Comparison of ENCODE assay signal across 1 cellular context in the genomic region with DNA sequence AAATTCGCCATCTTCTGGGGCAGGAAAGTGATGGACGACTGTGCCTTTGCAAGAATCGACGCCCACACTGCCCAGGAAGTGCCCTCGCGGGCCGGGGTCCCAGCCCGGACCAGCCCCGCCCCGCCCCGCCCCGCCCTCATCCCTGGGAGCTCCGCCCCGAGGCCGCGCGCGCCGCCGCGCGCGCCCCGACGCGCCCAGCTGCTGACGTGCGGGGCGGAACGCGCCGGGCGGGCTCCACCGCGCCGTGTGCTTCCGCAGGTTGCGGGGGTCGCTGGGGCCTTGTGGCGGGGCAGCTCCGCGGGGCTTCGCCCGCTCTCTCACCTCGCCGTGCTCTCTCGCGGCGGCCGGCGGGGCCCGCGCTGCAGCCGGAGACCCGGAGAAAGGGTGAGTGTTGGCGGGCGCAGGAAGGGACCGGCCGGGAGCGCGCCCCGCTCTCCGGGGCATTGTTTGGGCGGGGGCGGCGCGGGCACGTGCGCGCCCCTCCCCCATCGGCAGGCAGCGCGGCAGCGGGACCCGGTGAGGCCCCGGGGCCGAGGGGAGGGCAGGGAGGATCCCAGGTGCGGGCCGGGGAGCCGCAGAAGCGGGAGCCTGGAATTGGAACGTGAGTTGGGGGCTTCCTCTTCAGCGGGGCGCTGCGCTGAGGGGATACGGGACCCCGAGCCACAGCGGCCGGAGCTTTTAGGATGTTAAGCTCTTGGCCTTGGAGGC.
TF ChIP-seq lines count a peak whose summit lies in the region.

A gene (plus strand): TSS at position 188 of the 708 bp plus-strand sequence. CDS start 17,366 bp downstream, outside the sequence.

TF ChIP-seq in K562, 482 proteins besides CTCF, POLR2A, EP300 and RAD21 (continued from another document and continues in another):
- TF ChIP-seq, protein P1, sequence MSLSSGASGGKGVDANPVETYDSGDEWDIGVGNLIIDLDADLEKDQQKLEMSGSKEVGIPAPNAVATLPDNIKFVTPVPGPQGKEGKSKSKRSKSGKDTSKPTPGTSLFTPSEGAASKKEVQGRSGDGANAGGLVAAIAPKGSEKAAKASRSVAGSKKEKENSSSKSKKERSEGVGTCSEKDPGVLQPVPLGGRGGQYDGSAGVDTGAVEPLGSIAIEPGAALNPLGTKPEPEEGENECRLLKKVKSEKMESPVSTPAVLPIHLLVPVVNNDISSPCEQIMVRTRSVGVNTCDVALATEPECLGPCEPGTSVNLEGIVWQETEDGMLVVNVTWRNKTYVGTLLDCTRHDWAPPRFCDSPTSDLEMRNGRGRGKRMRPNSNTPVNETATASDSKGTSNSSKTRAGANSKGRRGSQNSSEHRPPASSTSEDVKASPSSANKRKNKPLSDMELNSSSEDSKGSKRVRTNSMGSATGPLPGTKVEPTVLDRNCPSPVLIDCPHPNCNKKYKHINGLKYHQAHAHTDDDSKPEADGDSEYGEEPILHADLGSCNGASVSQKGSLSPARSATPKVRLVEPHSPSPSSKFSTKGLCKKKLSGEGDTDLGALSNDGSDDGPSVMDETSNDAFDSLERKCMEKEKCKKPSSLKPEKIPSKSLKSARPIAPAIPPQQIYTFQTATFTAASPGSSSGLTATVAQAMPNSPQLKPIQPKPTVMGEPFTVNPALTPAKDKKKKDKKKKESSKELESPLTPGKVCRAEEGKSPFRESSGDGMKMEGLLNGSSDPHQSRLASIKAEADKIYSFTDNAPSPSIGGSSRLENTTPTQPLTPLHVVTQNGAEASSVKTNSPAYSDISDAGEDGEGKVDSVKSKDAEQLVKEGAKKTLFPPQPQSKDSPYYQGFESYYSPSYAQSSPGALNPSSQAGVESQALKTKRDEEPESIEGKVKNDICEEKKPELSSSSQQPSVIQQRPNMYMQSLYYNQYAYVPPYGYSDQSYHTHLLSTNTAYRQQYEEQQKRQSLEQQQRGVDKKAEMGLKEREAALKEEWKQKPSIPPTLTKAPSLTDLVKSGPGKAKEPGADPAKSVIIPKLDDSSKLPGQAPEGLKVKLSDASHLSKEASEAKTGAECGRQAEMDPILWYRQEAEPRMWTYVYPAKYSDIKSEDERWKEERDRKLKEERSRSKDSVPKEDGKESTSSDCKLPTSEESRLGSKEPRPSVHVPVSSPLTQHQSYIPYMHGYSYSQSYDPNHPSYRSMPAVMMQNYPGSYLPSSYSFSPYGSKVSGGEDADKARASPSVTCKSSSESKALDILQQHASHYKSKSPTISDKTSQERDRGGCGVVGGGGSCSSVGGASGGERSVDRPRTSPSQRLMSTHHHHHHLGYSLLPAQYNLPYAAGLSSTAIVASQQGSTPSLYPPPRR (CRISPR knock-in tag; IDR thresholded peaks at IDR 0.05; ENCODE audit: borderline replicate concordance), result no peak
- no peak for TF ChIP-seq NFRKB (IDR thresholded peaks at IDR 0.05; ENCODE audit: low read depth)
- TF ChIP-seq ZNF140 (CRISPR knock-in tag; IDR thresholded peaks at IDR 0.05), result no peak
- TF ChIP-seq NELFE (IDR thresholded peaks at IDR 0.05; ENCODE audit: insufficient read depth, insufficient read length), result no peak
- TF ChIP-seq JUNB (CRISPR knock-in tag; conservative IDR thresholded peaks at IDR 0.05), result no peak
- no peak for TF ChIP-seq POLR3G (IDR thresholded peaks at IDR 0.05; ENCODE audit: extremely low read depth, insufficient read length, insufficient replicate concordance)
- peak; percentile 23 for TF ChIP-seq SMAD1 (IDR thresholded peaks at IDR 0.05; ENCODE audit: low read depth, low read length, partially characterized antibody)
- TF ChIP-seq MYNN (IDR thresholded peaks at IDR 0.05), result no peak
- no peak for TF ChIP-seq MYNN (CRISPR knock-in tag; IDR thresholded peaks at IDR 0.05)
- TF ChIP-seq, protein P2, sequence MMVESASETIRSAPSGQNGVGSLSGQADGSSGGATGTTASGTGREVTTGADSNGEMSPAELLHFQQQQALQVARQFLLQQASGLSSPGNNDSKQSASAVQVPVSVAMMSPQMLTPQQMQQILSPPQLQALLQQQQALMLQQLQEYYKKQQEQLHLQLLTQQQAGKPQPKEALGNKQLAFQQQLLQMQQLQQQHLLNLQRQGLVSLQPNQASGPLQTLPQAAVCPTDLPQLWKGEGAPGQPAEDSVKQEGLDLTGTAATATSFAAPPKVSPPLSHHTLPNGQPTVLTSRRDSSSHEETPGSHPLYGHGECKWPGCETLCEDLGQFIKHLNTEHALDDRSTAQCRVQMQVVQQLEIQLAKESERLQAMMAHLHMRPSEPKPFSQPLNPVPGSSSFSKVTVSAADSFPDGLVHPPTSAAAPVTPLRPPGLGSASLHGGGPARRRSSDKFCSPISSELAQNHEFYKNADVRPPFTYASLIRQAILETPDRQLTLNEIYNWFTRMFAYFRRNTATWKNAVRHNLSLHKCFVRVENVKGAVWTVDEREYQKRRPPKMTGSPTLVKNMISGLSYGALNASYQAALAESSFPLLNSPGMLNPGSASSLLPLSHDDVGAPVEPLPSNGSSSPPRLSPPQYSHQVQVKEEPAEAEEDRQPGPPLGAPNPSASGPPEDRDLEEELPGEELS (CRISPR knock-in tag; IDR thresholded peaks at IDR 0.05; ENCODE audit: borderline replicate concordance), result 0 out of 2 replicates have a peak, but pooled peaks have one; percentile 37
- no peak for TF ChIP-seq ZNF224 (CRISPR knock-in tag; IDR thresholded peaks at IDR 0.05)
- no peak; the same call in 1 of the 2 replicates for TF ChIP-seq PML (IDR thresholded peaks at IDR 0.05; ENCODE audit: low read length)
- TF ChIP-seq, protein P3, sequence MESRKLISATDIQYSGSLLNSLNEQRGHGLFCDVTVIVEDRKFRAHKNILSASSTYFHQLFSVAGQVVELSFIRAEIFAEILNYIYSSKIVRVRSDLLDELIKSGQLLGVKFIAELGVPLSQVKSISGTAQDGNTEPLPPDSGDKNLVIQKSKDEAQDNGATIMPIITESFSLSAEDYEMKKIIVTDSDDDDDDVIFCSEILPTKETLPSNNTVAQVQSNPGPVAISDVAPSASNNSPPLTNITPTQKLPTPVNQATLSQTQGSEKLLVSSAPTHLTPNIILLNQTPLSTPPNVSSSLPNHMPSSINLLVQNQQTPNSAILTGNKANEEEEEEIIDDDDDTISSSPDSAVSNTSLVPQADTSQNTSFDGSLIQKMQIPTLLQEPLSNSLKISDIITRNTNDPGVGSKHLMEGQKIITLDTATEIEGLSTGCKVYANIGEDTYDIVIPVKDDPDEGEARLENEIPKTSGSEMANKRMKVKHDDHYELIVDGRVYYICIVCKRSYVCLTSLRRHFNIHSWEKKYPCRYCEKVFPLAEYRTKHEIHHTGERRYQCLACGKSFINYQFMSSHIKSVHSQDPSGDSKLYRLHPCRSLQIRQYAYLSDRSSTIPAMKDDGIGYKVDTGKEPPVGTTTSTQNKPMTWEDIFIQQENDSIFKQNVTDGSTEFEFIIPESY (CRISPR knock-in tag; IDR thresholded peaks at IDR 0.05), result peak; percentile 36; the same call in 1 of the 2 replicates
- TF ChIP-seq GABPB1 (CRISPR knock-in tag; IDR thresholded peaks at IDR 0.05), result no peak
- TF ChIP-seq BDP1 (IDR thresholded peaks at IDR 0.05; ENCODE audit: insufficient read depth, insufficient read length), result no peak
- TF ChIP-seq, protein P4, sequence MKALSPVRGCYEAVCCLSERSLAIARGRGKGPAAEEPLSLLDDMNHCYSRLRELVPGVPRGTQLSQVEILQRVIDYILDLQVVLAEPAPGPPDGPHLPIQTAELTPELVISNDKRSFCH (CRISPR knock-in tag; IDR thresholded peaks at IDR 0.05), result no peak
- TF ChIP-seq, protein P4 (tag; IDR thresholded peaks at IDR 0.05), result no peak
- TF ChIP-seq, protein P5, sequence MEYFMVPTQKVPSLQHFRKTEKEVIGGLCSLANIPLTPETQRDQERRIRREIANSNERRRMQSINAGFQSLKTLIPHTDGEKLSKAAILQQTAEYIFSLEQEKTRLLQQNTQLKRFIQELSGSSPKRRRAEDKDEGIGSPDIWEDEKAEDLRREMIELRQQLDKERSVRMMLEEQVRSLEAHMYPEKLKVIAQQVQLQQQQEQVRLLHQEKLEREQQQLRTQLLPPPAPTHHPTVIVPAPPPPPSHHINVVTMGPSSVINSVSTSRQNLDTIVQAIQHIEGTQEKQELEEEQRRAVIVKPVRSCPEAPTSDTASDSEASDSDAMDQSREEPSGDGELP (CRISPR knock-in tag; IDR thresholded peaks at IDR 0.05; ENCODE audit: borderline replicate concordance), result peak; percentile 28; the same call in 1 of the 2 replicates
- TF ChIP-seq CAMTA2 (CRISPR knock-in tag; conservative IDR thresholded peaks at IDR 0.05), result no peak
- TF ChIP-seq ADNP (tag; IDR thresholded peaks at IDR 0.05), result no peak
- no peak for TF ChIP-seq MED1 (CRISPR knock-in tag; IDR thresholded peaks at IDR 0.05; ENCODE audit: borderline replicate concordance)
- TF ChIP-seq NR4A1 (CRISPR knock-in tag; IDR thresholded peaks at IDR 0.05), result no peak
- TF ChIP-seq NR4A1 (tag; IDR thresholded peaks at IDR 0.05), result peak; percentile 38; the same call in 1 of the 2 replicates
- no peak for TF ChIP-seq ZNF41 (CRISPR knock-in tag; conservative IDR thresholded peaks at IDR 0.05)
- 0 out of 2 replicates have a peak, but pooled peaks have one; percentile 71 for TF ChIP-seq RB1 (IDR thresholded peaks at IDR 0.05; ENCODE audit: low read depth)
- TF ChIP-seq, protein P6, sequence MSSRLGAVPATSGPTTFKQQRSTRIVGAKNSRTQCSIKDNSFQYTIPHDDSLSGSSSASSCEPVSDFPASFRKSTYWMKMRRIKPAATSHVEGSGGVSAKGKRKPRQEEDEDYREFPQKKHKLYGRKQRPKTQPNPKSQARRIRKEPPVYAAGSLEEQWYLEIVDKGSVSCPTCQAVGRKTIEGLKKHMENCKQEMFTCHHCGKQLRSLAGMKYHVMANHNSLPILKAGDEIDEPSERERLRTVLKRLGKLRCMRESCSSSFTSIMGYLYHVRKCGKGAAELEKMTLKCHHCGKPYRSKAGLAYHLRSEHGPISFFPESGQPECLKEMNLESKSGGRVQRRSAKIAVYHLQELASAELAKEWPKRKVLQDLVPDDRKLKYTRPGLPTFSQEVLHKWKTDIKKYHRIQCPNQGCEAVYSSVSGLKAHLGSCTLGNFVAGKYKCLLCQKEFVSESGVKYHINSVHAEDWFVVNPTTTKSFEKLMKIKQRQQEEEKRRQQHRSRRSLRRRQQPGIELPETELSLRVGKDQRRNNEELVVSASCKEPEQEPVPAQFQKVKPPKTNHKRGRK (tag; IDR thresholded peaks at IDR 0.05), result no peak
- TF ChIP-seq, protein P7, sequence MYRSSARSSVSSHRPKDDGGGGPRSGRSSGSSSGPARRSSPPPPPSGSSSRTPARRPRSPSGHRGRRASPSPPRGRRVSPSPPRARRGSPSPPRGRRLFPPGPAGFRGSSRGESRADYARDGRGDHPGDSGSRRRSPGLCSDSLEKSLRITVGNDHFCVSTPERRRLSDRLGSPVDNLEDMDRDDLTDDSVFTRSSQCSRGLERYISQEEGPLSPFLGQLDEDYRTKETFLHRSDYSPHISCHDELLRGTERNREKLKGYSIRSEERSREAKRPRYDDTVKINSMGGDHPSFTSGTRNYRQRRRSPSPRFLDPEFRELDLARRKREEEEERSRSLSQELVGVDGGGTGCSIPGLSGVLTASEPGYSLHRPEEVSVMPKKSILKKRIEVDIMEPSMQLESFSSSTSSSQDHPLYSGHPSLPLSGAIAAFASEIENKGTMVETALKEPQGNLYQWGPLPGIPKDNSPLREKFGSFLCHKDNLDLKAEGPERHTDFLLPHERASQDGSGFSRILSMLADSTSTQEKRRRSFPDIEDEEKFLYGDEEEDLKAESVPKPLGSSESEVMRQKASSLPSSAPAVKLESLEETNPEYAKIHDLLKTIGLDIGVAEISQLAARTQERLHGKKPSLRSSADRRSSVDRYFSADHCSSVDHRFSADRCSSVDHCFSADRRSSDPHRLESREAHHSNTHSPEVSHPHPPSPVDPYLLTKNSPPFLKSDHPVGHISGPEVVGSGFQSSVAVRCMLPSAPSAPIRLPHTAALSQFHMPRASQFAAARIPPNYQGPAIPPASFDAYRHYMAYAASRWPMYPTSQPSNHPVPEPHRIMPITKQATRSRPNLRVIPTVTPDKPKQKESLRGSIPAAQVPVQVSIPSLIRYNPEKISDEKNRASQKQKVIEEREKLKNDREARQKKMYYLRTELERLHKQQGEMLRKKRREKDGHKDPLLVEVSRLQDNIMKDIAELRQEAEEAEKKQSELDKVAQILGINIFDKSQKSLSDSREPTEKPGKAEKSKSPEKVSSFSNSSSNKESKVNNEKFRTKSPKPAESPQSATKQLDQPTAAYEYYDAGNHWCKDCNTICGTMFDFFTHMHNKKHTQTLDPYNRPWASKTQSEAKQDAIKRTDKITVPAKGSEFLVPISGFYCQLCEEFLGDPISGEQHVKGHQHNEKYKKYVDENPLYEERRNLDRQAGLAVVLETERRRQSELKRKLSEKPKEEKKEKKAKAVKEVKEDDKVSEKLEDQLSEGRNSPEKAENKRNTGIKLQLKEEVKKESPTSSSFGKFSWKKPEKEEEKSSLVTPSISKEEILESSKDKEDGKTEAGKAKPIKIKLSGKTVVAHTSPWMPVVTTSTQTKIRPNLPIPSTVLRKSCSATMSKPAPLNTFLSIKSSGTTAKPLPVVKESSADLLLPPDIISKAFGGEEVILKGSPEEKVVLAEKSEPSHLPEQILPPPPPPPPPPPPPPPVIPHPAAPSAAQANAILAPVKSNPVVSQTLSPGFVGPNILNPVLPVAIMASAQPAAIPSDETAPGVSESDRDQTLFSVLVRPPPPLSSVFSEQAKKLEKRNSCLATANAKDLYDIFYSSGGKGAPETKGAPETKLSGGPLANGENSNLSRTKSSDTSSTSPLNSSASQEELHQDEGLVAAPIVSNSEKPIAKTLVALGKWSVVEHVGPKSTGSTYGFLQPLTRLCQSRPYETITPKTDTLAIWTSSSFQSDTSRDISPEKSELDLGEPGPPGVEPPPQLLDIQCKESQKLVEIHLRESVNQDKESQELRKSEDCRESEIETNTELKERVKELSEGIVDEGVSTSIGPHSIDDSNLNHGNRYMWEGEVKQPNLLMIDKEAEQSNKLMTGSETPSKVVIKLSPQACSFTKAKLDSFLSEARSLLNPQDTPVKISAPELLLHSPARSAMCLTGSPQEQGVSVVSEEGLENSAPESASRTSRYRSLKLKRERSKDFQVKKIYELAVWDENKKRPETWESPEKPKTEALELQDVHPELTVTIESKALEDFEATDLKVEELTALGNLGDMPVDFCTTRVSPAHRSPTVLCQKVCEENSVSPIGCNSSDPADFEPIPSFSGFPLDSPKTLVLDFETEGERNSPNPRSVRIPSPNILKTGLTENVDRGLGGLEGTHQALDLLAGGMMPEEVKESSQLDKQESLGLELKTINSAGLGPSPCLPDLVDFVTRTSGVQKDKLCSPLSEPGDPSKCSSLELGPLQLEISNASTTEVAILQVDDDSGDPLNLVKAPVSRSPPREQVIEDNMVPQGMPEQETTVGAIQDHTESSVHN (IDR thresholded peaks at IDR 0.05; ENCODE audit: borderline replicate concordance in 1 of 2, low read depth in 1 of 2), result no peak
- no peak for TF ChIP-seq MTA1 (IDR thresholded peaks at IDR 0.05; ENCODE audit: borderline replicate concordance)
- 0 out of 2 replicates have a peak, but pooled peaks have one; percentile 47 for TF ChIP-seq TARDBP (IDR thresholded peaks at IDR 0.05)
- TF ChIP-seq SAP30 (IDR thresholded peaks at IDR 0.05; ENCODE audit: borderline replicate concordance, insufficient read depth, low read depth, low read length, poor library complexity, severe bottlenecking), result peak; percentile 47
